In the genomic region with DNA sequence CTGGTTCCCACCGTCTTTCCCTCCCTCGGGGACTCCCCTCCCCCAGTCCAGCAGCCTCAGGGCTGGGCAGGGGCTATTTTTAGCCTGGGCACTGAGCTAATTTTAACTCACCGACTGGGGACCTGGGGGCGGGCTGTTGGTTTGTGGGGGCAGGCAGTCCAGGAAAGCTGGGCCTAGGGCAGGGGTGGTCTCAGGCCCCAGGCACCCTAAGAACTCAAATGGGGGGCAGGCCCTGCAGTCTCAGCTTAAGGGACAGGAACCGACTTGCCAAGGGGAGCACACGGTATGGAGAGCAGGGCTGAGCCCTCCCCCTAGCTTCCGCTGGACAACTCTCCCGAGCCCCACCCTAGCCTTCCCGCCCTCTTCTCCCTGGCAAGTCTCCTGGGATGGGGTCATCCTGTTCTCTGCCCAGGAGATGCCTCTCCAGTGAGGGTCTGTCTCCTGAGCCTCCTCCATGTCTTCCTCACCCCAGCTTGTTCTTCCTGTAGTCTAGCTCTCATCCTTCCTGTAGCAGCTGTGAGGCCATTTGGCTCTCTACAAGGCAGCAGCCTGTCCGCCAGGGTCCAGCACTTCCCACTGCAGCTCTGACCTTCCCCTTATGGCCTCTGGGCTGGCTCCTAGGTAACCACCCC, we compare ENCODE assay signal across 8 cellular contexts. TPM values are rescaled to one million over a fixed set of nuclear protein-coding genes. Genes with fewer than 3 reads are reported as not detected.
A peak's percentile ranks its signal among the peaks of the same experiment; 100 is the strongest.
DNase-seq lines count a peak whose midpoint lies in the region; ATAC-seq, FAIRE-seq and TF ChIP-seq lines count a peak whose summit lies in the region.
"Had no signal": no experiment of that assay in that cellular context is flagged by ENCODE, and none has a peak within 500 bp of the region (broad histone marks: within the 10 kb centered on the region; RNA-seq: fewer than 3 reads in every experiment).

No MANE protein-coding gene starts in this region.

- H3K4me3 Mint-ChIP-seq in GM23338 = peak overlapping the region; percentile 59
- peak overlapping the region; percentile 84 for H3K4me3 Mint-ChIP-seq in T-helper 17 cell

- no peak for FAIRE-seq in GM19239 (lab: Jason Lieb, UNC)

- H3K9me2 ChIP-seq in GM23338 (ENCODE audit: insufficient read depth) = no peaks in the 10 kb centered on the region

- no peaks in the 10 kb centered on the region; the same call in 1 of the 2 replicates for H3K36me3 ChIP-seq in GM23338 (ENCODE audit: insufficient read depth)

- peak; percentile 65 for ATAC-seq in GM23338
- ATAC-seq in T-helper 17 cell = no peak
- peak; percentile 64 to 71 for ATAC-seq in left cardiac atrium
- no peak for ATAC-seq in GM21447 (IDR thresholded peaks at IDR 0.05; ENCODE audit: unreplicated experiment)

- H3K4me1 Mint-ChIP-seq in GM23338 = peaks cover 72% of the 10 kb centered on the region
- peaks cover 83% of the 10 kb centered on the region for H3K4me1 Mint-ChIP-seq in T-helper 17 cell

- no peaks in the 10 kb centered on the region for H3F3A ChIP-seq in GM23338 (replicated peaks; ENCODE audit: low read depth)

- H4K20me1 ChIP-seq in GM23338 (replicated peaks; ENCODE audit: insufficient read depth) = peaks cover 7% of the 10 kb centered on the region

- H3K9me3 Mint-ChIP-seq in GM23338 = no peaks in the 10 kb centered on the region; the same call in 2 of the 3 replicates

- H3K27me3 Mint-ChIP-seq in GM23338 (ENCODE audit: insufficient read depth, low read depth, poor library complexity) (peaks cover 14% of the 10 kb centered on the region), T-helper 17 cell (no peaks in the 10 kb centered on the region)

- peak; percentile 77 for DNase-seq in GM23338 (ENCODE audit: low spot score)
- DNase-seq in T-helper 17 cell = no peak
- DNase-seq in left cardiac atrium = peak; percentile 60
- no peak for DNase-seq in kidney glomerular epithelial cell (lab: John Stamatoyannopoulos, UW)
- DNase-seq in GM19239 (ENCODE audit: insufficient read length, low spot score) = no peak

- no peaks in the 10 kb centered on the region for H3K27me3 ChIP-seq in GM23338 (ENCODE audit: insufficient read depth)

- peak in 1 of 2 experiments; percentile 34; a peak in 1 of 4 replicates for TF ChIP-seq CTCF in GM23338 (conservative IDR thresholded peaks at IDR 0.05; ENCODE audit: low read depth in 2 of 2)

- H3K27ac ChIP-seq in GM23338 (ENCODE audit: low read depth) (0 out of 2 replicates have a peak overlapping the region, but pooled peaks have one; percentile 45), skin epidermis (peak overlapping the region in 20 of 21 experiments; percentile 9 to 84 (median 58))
- H3K27ac ChIP-seq: VCaP had no signal

- H3K27ac Mint-ChIP-seq in GM23338 = peak overlapping the region; percentile 53
- H3K27ac Mint-ChIP-seq in T-helper 17 cell = peak overlapping the region; percentile 97

- H3K4me2 ChIP-seq in GM23338 = peak overlapping the region; percentile 80

- no peak overlapping the region for H2AFZ ChIP-seq in GM23338

- H3K9me3 ChIP-seq in T-helper 17 cell (ENCODE audit: control insufficient read depth, low read length, poor library complexity, severe bottlenecking) = no peaks in the 10 kb centered on the region

- intact Hi-C loops in left cardiac atrium (cut with DNase I) = no loop called here

- H3K4me3 ChIP-seq in GM23338 (peak overlapping the region; percentile 53), skin epidermis (no peak overlapping the region)

- peaks cover 52% of the 10 kb centered on the region for H3K4me1 ChIP-seq in GM23338 (ENCODE audit: insufficient read depth)

- H3K79me2 ChIP-seq in GM23338 (replicated peaks; ENCODE audit: insufficient read depth) = peaks cover 68% of the 10 kb centered on the region

- H3K36me3 Mint-ChIP-seq in GM23338 (ENCODE audit: low read depth) (peaks cover 6% of the 10 kb centered on the region; the same call in 2 of the 3 replicates), T-helper 17 cell (ENCODE audit: low read depth) (peaks cover 2% of the 10 kb centered on the region)

TF ChIP-seq in GM23338, 12 proteins besides CTCF, POLR2A, EP300 and RAD21 (continues in another document):
- TF ChIP-seq REST (IDR thresholded peaks at IDR 0.05; ENCODE audit: unreplicated experiment) (no peak), NANOG (IDR thresholded peaks at IDR 0.05; ENCODE audit: borderline replicate concordance) (no peak), CREB1 (CRISPR knock-in tag; IDR thresholded peaks at IDR 0.05; ENCODE audit: low read depth) (no peak), ZNF331 (CRISPR knock-in tag; IDR thresholded peaks at IDR 0.05; ENCODE audit: low read depth) (no peak)
- TF ChIP-seq, protein P1, sequence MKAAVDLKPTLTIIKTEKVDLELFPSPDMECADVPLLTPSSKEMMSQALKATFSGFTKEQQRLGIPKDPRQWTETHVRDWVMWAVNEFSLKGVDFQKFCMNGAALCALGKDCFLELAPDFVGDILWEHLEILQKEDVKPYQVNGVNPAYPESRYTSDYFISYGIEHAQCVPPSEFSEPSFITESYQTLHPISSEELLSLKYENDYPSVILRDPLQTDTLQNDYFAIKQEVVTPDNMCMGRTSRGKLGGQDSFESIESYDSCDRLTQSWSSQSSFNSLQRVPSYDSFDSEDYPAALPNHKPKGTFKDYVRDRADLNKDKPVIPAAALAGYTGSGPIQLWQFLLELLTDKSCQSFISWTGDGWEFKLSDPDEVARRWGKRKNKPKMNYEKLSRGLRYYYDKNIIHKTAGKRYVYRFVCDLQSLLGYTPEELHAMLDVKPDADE (IDR thresholded peaks at IDR 0.05) = no peak

RNA-seq across cellular contexts. Expression of gene MEF2D, which starts 10.1 kb away (rescaled TPM):
- total RNA-seq in GM23338 (2014; rRNA removed; shearing (Covaris generic)) = 9.7 and 15.5 TPM in 2 replicates
- polyA plus RNA-seq in GM23338 (2016; fragmentation: Nextera tagmentation; extraction: Ambion mirVana) = 10.4 and 10.6 TPM in 2 replicates
- total RNA-seq in T-helper 17 cell (100 to 1,000 TPM; 142 to 157 TPM), left cardiac atrium (10 to 100 TPM; 69.0 to 81.7 TPM)

Comparison
In these comparisons a context has a peak if more than half of its experiments do, and no peak if none do; other contexts are left out.
1. ATAC-seq: peak in GM23338 (single experiment) and left cardiac atrium (2 of 2); none in T-helper 17 cell (single experiment) and GM21447 (single experiment).
2. DNase-seq: peak in GM23338 (single experiment) and left cardiac atrium (single experiment); none in T-helper 17 cell (0 of 3), kidney glomerular epithelial cell (single experiment) and GM19239 (single experiment).